15 cellular contexts compared by ENCODE assay signal in the genomic region with DNA sequence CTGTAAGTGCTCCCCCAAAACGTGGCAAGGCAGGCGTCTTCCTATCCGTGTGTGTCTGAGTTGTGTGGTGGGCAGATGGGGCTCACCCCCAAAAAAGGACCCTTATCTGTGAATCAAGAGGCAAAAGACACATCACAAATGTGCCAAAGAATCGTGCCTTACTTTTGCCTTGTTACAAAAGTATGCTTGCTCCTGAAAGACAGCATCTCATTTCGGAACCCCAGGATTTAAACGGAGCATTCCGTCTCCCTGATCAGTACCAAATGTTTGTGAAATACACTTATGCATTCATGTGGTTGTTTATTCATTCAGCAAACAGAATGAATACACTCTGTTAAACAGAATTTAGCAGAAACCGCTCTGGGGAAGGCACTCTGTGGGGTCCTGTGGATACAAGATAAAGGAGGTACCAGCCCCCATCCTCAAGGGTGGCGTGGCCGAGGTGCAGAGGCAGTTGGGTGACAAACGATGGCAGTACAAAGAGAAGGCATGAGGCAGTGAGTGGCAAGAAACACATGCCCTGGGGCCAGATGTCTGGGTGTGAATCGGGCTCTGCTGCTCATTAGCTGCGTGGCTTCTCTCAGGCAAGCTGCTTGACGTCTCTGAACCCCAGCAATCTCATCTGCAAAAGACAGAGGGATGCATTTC. TPM values are rescaled to one million over a fixed set of nuclear protein-coding genes. Genes with fewer than 3 reads are reported as not detected.
A peak's percentile ranks its signal among the peaks of the same experiment; 100 is the strongest.
DNase-seq lines count a peak whose midpoint lies in the region; ATAC-seq and TF ChIP-seq lines count a peak whose summit lies in the region.
"Had no signal": no experiment of that assay in that cellular context is flagged by ENCODE, and none has a peak within 500 bp of the region (broad histone marks: within the 10 kb centered on the region; RNA-seq: fewer than 3 reads in every experiment).

No MANE protein-coding gene starts in this region.

- H3K4me1 ChIP-seq in Peyer's patch (peaks cover 0 to 10% (median 0%) of the 10 kb centered on the region in 4 donors), gastroesophageal sphincter (peaks cover 0 to 81% (median 8%) of the 10 kb centered on the region in 3 donors), rectal smooth muscle tissue (ENCODE audit: control insufficient read depth, insufficient read depth, low read length) (peaks cover 31% of the 10 kb centered on the region)

- H3K9me3 ChIP-seq in Peyer's patch = no peaks in the 10 kb centered on the region
- no peaks in the 10 kb centered on the region for H3K9me3 ChIP-seq in gastroesophageal sphincter

- DNase-seq in AG10803 (ENCODE audit: low read depth) (peak; percentile 11), Peyer's patch (no peak), COLO829 (ENCODE audit: low spot score) (no peak), NCI-H1930 (lab: John Stamatoyannopoulos, UW) (no peak)
- DNase-seq: activated CD8-positive, alpha-beta T cell treated with anti-CD3 and anti-CD28 coated beads, Interleukin-2, amount 10 ng/mL, durations not matched to agents 7 days and 5 days; activated gamma-delta T cell treated with Interleukin-2 at 50 U/mL for 16 hours; naive thymus-derived CD4-positive, alpha-beta T cell; NCI-H2171 treated with DMSO at 0.1 percent for 48 hours; stimulated activated CD8-positive, alpha-beta memory T cell treated with anti-CD3 and anti-CD28 coated beads, Interleukin-4, amount 100 ng/mL, for 48 hours; T-helper 9 cell had no signal

- TF ChIP-seq EP300 in gastroesophageal sphincter (IDR thresholded peaks at IDR 0.05) = no peak

- no peak for TF ChIP-seq POLR2A in Peyer's patch (IDR thresholded peaks at IDR 0.05)
- TF ChIP-seq POLR2A in gastroesophageal sphincter (IDR thresholded peaks at IDR 0.05) = no peak

- no peak for ATAC-seq in gastroesophageal sphincter
- no peak for ATAC-seq in GM21786 (IDR thresholded peaks at IDR 0.05; ENCODE audit: unreplicated experiment)
- no peak for ATAC-seq in GM18861 (IDR thresholded peaks at IDR 0.05; ENCODE audit: unreplicated experiment)
- ATAC-seq: activated CD8-positive, alpha-beta T cell treated with anti-CD3 and anti-CD28 coated beads, Interleukin-2, amount 10 ng/mL, durations not matched to agents 7 days and 5 days had no signal

- no peak overlapping the region for H3K9ac ChIP-seq in rectal smooth muscle tissue (ENCODE audit: low read length)

- H3K36me3 ChIP-seq in Peyer's patch = no peaks in the 10 kb centered on the region
- H3K36me3 ChIP-seq in gastroesophageal sphincter = no peaks in the 10 kb centered on the region
- H3K36me3 ChIP-seq in rectal smooth muscle tissue (ENCODE audit: control insufficient read depth, insufficient read depth, low read length) = no peaks in the 10 kb centered on the region

- no peaks in the 10 kb centered on the region for H3K27me3 ChIP-seq in Peyer's patch
- peaks cover 25% of the 10 kb centered on the region for H3K27me3 ChIP-seq in gastroesophageal sphincter
- H3K27me3 ChIP-seq in rectal smooth muscle tissue (ENCODE audit: control insufficient read depth, insufficient read depth, low read length) = peaks cover 2% of the 10 kb centered on the region

- H3K27ac ChIP-seq in Peyer's patch = peak overlapping the region; percentile 21 to 74 (median 52)
- peak overlapping the region; percentile 62 to 86 (median 80) for H3K27ac ChIP-seq in gastroesophageal sphincter
- peak overlapping the region; percentile 94 for H3K27ac ChIP-seq in rectal smooth muscle tissue (ENCODE audit: low read depth, low read length)

- TF ChIP-seq CTCF in AG10803 (conservative IDR thresholded peaks at IDR 0.05; ENCODE audit: low read length) (no peak), Peyer's patch (IDR thresholded peaks at IDR 0.05) (no peak), gastroesophageal sphincter (IDR thresholded peaks at IDR 0.05) (no peak)

- H3K4me3 ChIP-seq in AG10803 (ENCODE audit: low read length) = peak overlapping the region; percentile 43
- H3K4me3 ChIP-seq in Peyer's patch = peak overlapping the region in 2 of 4 donors; percentile 11 to 31
- H3K4me3 ChIP-seq in gastroesophageal sphincter = peak overlapping the region; percentile 23 to 42
- peak overlapping the region; percentile 53 for H3K4me3 ChIP-seq in rectal smooth muscle tissue (ENCODE audit: low read length)

- 30 to 52% methylated on average over 3 to 9 of the region's 14 CpGs for WGBS in gastroesophageal sphincter (ENCODE audit: low coverage in 1 of 2), 2 donors

RNA-seq across cellular contexts. Expression of gene WFDC1, which starts 0.6 kb away (rescaled TPM):
- total RNA-seq in Peyer's patch (10 to 100 TPM in 2 of 4 donors, 1 to 10 TPM in 2; 1.9 to 35.5 (median 10.1) TPM), gastroesophageal sphincter (10 to 100 TPM; 25.0 to 53.1 (median 38.2) TPM)
- total RNA-seq: activated CD8-positive, alpha-beta T cell treated with anti-CD3 and anti-CD28 coated beads, Interleukin-2, amount 10 ng/mL, durations not matched to agents 7 days and 5 days; epithelial cell of proximal tubule; naive thymus-derived CD4-positive, alpha-beta T cell had no signal

RNA-seq across cellular contexts. Expression of gene KCNG4, which starts 55.5 kb away (rescaled TPM):
- not detected for total RNA-seq in Peyer's patch
- not detected for total RNA-seq in gastroesophageal sphincter
- total RNA-seq: activated CD8-positive, alpha-beta T cell treated with anti-CD3 and anti-CD28 coated beads, Interleukin-2, amount 10 ng/mL, durations not matched to agents 7 days and 5 days; epithelial cell of proximal tubule; naive thymus-derived CD4-positive, alpha-beta T cell had no signal
